ENCODE assay signal across 34 cellular contexts in genomic region chr12:61348871-61349270, GRCh38.
"Had no signal": no experiment of that assay in that cellular context is flagged by ENCODE, and none has a peak within 500 bp of the region (broad histone marks: within the 10 kb centered on the region; RNA-seq: fewer than 3 reads in every experiment).

No MANE protein-coding gene starts in this region.

- DNase-seq: Karpas-422, Kasumi-1, MG63, MM.1S, MV-4-11, NCI-H1048, NCI-H1092, NCI-H1092 treated with DMSO at 0.1 percent for 48 hours, NCI-H1105 treated with DMSO at 0.1 percent for 48 hours, NCI-H1417, NCI-H1417 treated with DMSO at 0.1 percent for 48 hours, NCI-H1436, NCI-H1436 treated with DMSO at 0.1 percent for 48 hours, NCI-H146, NCI-H1694, NCI-H1694 treated with DMSO at 0.1 percent for 48 hours, NCI-H187, NCI-H187 treated with DMSO at 0.1 percent for 48 hours, NCI-H1930, NCI-H2029, NCI-H2029 treated with DMSO at 0.1 percent for 48 hours, NCI-H2081, NCI-H2081 treated with DMSO at 0.1 percent for 48 hours, NCI-H2107, NCI-H2171, NCI-H2171 treated with DMSO at 0.1 percent for 48 hours, NCI-H2227 treated with DMSO at 0.1 percent for 48 hours, NCI-H226, NCI-H345, NCI-H446, NCI-H446 treated with DMSO at 0.1 percent for 48 hours, NCI-H510A, NCI-H510A treated with DMSO at 0.1 percent for 48 hours, NCI-H524 had no signal

- H3K9me3 ChIP-seq: MG63 had no signal

- H3K27me3 ChIP-seq: MG63 had no signal

- H3K36me3 ChIP-seq: MG63 had no signal

- H3K4me3 ChIP-seq: MG63 had no signal
